In genomic region chr4:133623847-133624246, GRCh38 we compare ENCODE assay signal across 22 cellular contexts.
DNase-seq lines count a peak whose midpoint lies in the region; ATAC-seq, FAIRE-seq and TF ChIP-seq lines count a peak whose summit lies in the region.
"Had no signal": no experiment of that assay in that cellular context is flagged by ENCODE, and none has a peak within 500 bp of the region (broad histone marks: within the 10 kb centered on the region; RNA-seq: fewer than 3 reads in every experiment).

No MANE protein-coding gene starts in this region.

- intact Hi-C loops in naive thymus-derived CD4-positive, alpha-beta T cell (cut with micrococcal nuclease) = no loop called here

- no peak overlapping the region for H3K4me3 ChIP-seq in naive thymus-derived CD4-positive, alpha-beta T cell (ENCODE audit: low read length)
- H3K4me3 ChIP-seq: Peyer's patch, SK-N-MC had no signal

- H3K9me3 Mint-ChIP-seq in naive thymus-derived CD4-positive, alpha-beta T cell = peaks cover 0 to 7% (median 1%) of the 10 kb centered on the region in 11 donors
- H3K9me3 Mint-ChIP-seq: HFFc6 had no signal

- H3K4me1 ChIP-seq in naive thymus-derived CD4-positive, alpha-beta T cell (ENCODE audit: control insufficient read depth in 2 of 2, insufficient read depth in 2 of 2, low read length in 2 of 2) = no peaks in the 10 kb centered on the region
- H3K4me1 ChIP-seq: Peyer's patch had no signal

- no peak overlapping the region for H3K27ac ChIP-seq in naive thymus-derived CD4-positive, alpha-beta T cell (ENCODE audit: low read depth, low read length)
- H3K27ac ChIP-seq: Peyer's patch, SK-N-MC had no signal

- H3K27me3 Mint-ChIP-seq in naive thymus-derived CD4-positive, alpha-beta T cell = no peaks in the 10 kb centered on the region

- no peaks in the 10 kb centered on the region for H3K4me1 Mint-ChIP-seq in naive thymus-derived CD4-positive, alpha-beta T cell
- H3K4me1 Mint-ChIP-seq: CD14-positive monocyte had no signal

- ATAC-seq in naive thymus-derived CD4-positive, alpha-beta T cell = no peak

- peak; percentile 25 for FAIRE-seq in D721Med (lab: Jason Lieb, UNC)
- peak; percentile 33 for FAIRE-seq in endometrium (lab: Jason Lieb, UNC)
- FAIRE-seq: H1 had no signal

- no peaks in the 10 kb centered on the region for H3K27me3 ChIP-seq in naive thymus-derived CD4-positive, alpha-beta T cell (ENCODE audit: control insufficient read depth in 2 of 2, insufficient read depth in 2 of 2, low read length in 2 of 2)
- H3K27me3 ChIP-seq: Peyer's patch had no signal

- H3K36me3 ChIP-seq in naive thymus-derived CD4-positive, alpha-beta T cell (ENCODE audit: control insufficient read depth in 2 of 3, insufficient read depth in 3 of 3, low read length in 3 of 3) = no peaks in the 10 kb centered on the region
- H3K36me3 ChIP-seq: Peyer's patch had no signal

- no peak overlapping the region for H3K4me3 Mint-ChIP-seq in naive thymus-derived CD4-positive, alpha-beta T cell
- H3K4me3 Mint-ChIP-seq: CD14-positive monocyte, HFFc6 had no signal

- H3K9me3 ChIP-seq in naive thymus-derived CD4-positive, alpha-beta T cell (ENCODE audit: control insufficient read depth in 2 of 3, low read length in 3 of 3) = no peaks in the 10 kb centered on the region
- H3K9me3 ChIP-seq: Peyer's patch had no signal

- POLR2A ChIA-PET in naive thymus-derived CD4-positive, alpha-beta T cell (lab: Charles Lee) = interaction anchor here (0.7 kb wide), 1 partner anchor 777 kb away, joined by 4 read pairs; no protein-coding TSS in a partner anchor

- no peaks in the 10 kb centered on the region for H3K36me3 Mint-ChIP-seq in naive thymus-derived CD4-positive, alpha-beta T cell
- H3K36me3 Mint-ChIP-seq: CD14-positive monocyte had no signal

- H3K27ac Mint-ChIP-seq in naive thymus-derived CD4-positive, alpha-beta T cell = no peak overlapping the region
- H3K27ac Mint-ChIP-seq: CD14-positive monocyte, HFFc6 had no signal

- no peak for DNase-seq in D721Med (ENCODE audit: insufficient read length, low spot score)
- DNase-seq in KG1 (lab: John Stamatoyannopoulos, UW) = peak; percentile 12
- peak; percentile 76 for DNase-seq in OCI-M1 (lab: John Stamatoyannopoulos, UW)
- no peak for DNase-seq in germinal center (ENCODE audit: low spot score)
- no peak for DNase-seq in naive thymus-derived CD4-positive, alpha-beta T cell
- DNase-seq in stimulated activated CD4-positive, alpha-beta T cell treated with anti-CD3 and anti-CD28 coated beads, Interleukin-12 subunit alpha, Interleukin-12 subunit beta, amount 100 ng/mL, for 4 hours = no peak
- no peak for DNase-seq in stimulated activated CD4-positive, alpha-beta T cell treated with anti-CD3 and anti-CD28 coated beads, Interleukin-1b, Interleukin-23, amount 100 ng/mL, for 48 hours
- DNase-seq: COR-L47, DMS153, HFFc6, Karpas-422, NCI-H1436 treated with DMSO at 0.1 percent for 48 hours, NCI-H2029 treated with DMSO at 0.1 percent for 48 hours, NCI-H446 treated with DMSO at 0.1 percent for 48 hours, NCI-H748 treated with DMSO at 0.1 percent for 48 hours, Peyer's patch, Right ventricle myocardium superior, T-helper 1 cell had no signal

- TF ChIP-seq CTCF in D721Med (IDR thresholded peaks at IDR 0.05; ENCODE audit: insufficient read depth, missing control alignments) = no peak

- CTCF ChIA-PET in naive thymus-derived CD4-positive, alpha-beta T cell (lab: Charles Lee) = no interaction called here

Comparison
In these comparisons a context has a peak if more than half of its experiments do, and no peak if none do; other contexts are left out.
1. DNase-seq: peak in KG1 (single experiment) and OCI-M1 (single experiment); none in D721Med (single experiment), germinal center (single experiment), naive thymus-derived CD4-positive, alpha-beta T cell (0 of 9), stimulated activated CD4-positive, alpha-beta T cell treated with anti-CD3 and anti-CD28 coated beads, Interleukin-12 subunit alpha, Interleukin-12 subunit beta, amount 100 ng/mL, for 4 hours (single experiment) and stimulated activated CD4-positive, alpha-beta T cell treated with anti-CD3 and anti-CD28 coated beads, Interleukin-1b, Interleukin-23, amount 100 ng/mL, for 48 hours (single experiment).